In genomic region chr17:5254903-5255521, GRCh38 we compare ENCODE assay signal across 1 cellular context.
TF ChIP-seq lines count a peak whose summit lies in the region.

No MANE protein-coding gene starts in this region.

TF ChIP-seq in H1, 55 proteins besides CTCF, POLR2A, EP300 and RAD21:
- TF ChIP-seq ASH2L (IDR thresholded peaks at IDR 0.05; ENCODE audit: low read length) (no peak), FOSL1 (IDR thresholded peaks at IDR 0.05; ENCODE audit: insufficient read depth, low read depth, low read length) (no peak), SIN3A (conservative IDR thresholded peaks at IDR 0.05 in 1 of 2, IDR thresholded peaks at IDR 0.05 in 1 of 2; ENCODE audit: low read depth in 1 of 2, low read length in 2 of 2) (no peak), TCF12 (IDR thresholded peaks at IDR 0.05; ENCODE audit: low read depth, low read length) (no peak), SP4 (IDR thresholded peaks at IDR 0.05; ENCODE audit: low read length) (no peak), BRCA1 (IDR thresholded peaks at IDR 0.05; ENCODE audit: low read depth, low read length) (no peak)
